Comparison of ENCODE assay signal across 9 cellular contexts in genomic region chrX:16023790-16024734, GRCh38.
A peak's percentile ranks its signal among the peaks of the same experiment; 100 is the strongest.
DNase-seq lines count a peak whose midpoint lies in the region; ATAC-seq and TF ChIP-seq lines count a peak whose summit lies in the region.
"Had no signal": no experiment of that assay in that cellular context is flagged by ENCODE, and none has a peak within 500 bp of the region (broad histone marks: within the 10 kb centered on the region; RNA-seq: fewer than 3 reads in every experiment).

No MANE protein-coding gene starts in this region.

- ATAC-seq in GM18505 (IDR thresholded peaks at IDR 0.05; ENCODE audit: unreplicated experiment) (peak; percentile 98), GM21786 (IDR thresholded peaks at IDR 0.05; ENCODE audit: unreplicated experiment) (peak; percentile 97), IMR-90 (ENCODE audit: low read depth) (peak; percentile 64), heart left ventricle (no peak)
- ATAC-seq in effector memory CD8-positive, alpha-beta T cell (replicated peaks), result no peak

- H4K5ac ChIP-seq in IMR-90 (ENCODE audit: low read depth, low read length), result peak overlapping the region; percentile 54; the same call in 1 of the 2 replicates

- no peak overlapping the region for H2AFZ ChIP-seq in IMR-90 (replicated peaks; ENCODE audit: low read length, poor library complexity)

- H3K9me3 ChIP-seq in IMR-90 (ENCODE audit: control insufficient read depth, insufficient read depth, low read length) (no peaks in the 10 kb centered on the region), heart left ventricle (no peaks in the 10 kb centered on the region)

- H3K36me3 Mint-ChIP-seq in effector memory CD8-positive, alpha-beta T cell (ENCODE audit: insufficient read depth), result no peaks in the 10 kb centered on the region
- H3K36me3 Mint-ChIP-seq in immature natural killer cell, result peaks cover 0 to 3% (median 0%) of the 10 kb centered on the region in 3 donors

- dilution Hi-C loops in IMR-90 (cut with HindIII; ENCODE audit: low sequenced_read_pairs, unreplicated experiment), result no loop called here

- H3K9ac ChIP-seq in IMR-90 (ENCODE audit: low read depth, low read length), result no peak overlapping the region
- H3K9ac ChIP-seq: KMS-11 had no signal

- no peak overlapping the region for H3K4me3 Mint-ChIP-seq in effector memory CD8-positive, alpha-beta T cell
- H3K4me3 Mint-ChIP-seq in immature natural killer cell, result no peak overlapping the region

- TF ChIP-seq POLR2A in GM18505 (IDR thresholded peaks at IDR 0.05; ENCODE audit: borderline replicate concordance, extremely low read depth, insufficient read depth, insufficient read length), result no peak
- TF ChIP-seq POLR2A in IMR-90 (IDR thresholded peaks at IDR 0.05; ENCODE audit: low read depth, low read length), result no peak
- no peak for TF ChIP-seq POLR2A in heart left ventricle (IDR thresholded peaks at IDR 0.05)

- no peak for TF ChIP-seq RAD21 in IMR-90 (IDR thresholded peaks at IDR 0.05; ENCODE audit: low read length)

- 0 out of 2 replicates have a peak overlapping the region, but pooled peaks have one; percentile 53 for H4K91ac ChIP-seq in IMR-90 (ENCODE audit: insufficient read depth, low read depth, low read length)

- H3K23ac ChIP-seq in IMR-90 (ENCODE audit: low read depth, low read length), result peak overlapping the region; percentile 20; the same call in 1 of the 2 replicates

- H3K4me2 ChIP-seq in IMR-90 (ENCODE audit: low read depth, low read length), result peak overlapping the region; percentile 38; the same call in 1 of the 2 replicates
- H3K4me2 ChIP-seq: KMS-11 had no signal

- no peaks in the 10 kb centered on the region for H4K20me1 ChIP-seq in IMR-90 (ENCODE audit: insufficient read depth, low read length)

- peak overlapping the region; percentile 93 for H2BK20ac ChIP-seq in IMR-90 (ENCODE audit: low read depth, low read length)

- H2AK9ac ChIP-seq in IMR-90 (replicated peaks; ENCODE audit: low read depth, low read length, poor library complexity), result no peak overlapping the region

- H3K27ac Mint-ChIP-seq in effector memory CD8-positive, alpha-beta T cell, result no peak overlapping the region
- no peak overlapping the region for H3K27ac Mint-ChIP-seq in immature natural killer cell

- H2BK120ac ChIP-seq in IMR-90 (ENCODE audit: low read depth, low read length), result peak overlapping the region; percentile 89

- DNase-seq in IMR-90, result peak; percentile 58
- DNase-seq in kidney tubule cell (ENCODE audit: low spot score), result peak; percentile 99
- DNase-seq in effector memory CD8-positive, alpha-beta T cell, result no peak
- no peak for DNase-seq in heart left ventricle
- no peak for DNase-seq in NCI-H1417 (lab: John Stamatoyannopoulos, UW)
- DNase-seq in immature natural killer cell, result no peak

- no peak overlapping the region for H3K56ac ChIP-seq in IMR-90 (ENCODE audit: extremely low read depth, insufficient read depth, low read length)

- no TSS peak for BruUV-seq in IMR-90 (replicated peaks; lab: Mats Ljungman, UMichigan)

- peak overlapping the region; percentile 85; the same call in 1 of the 3 replicates for H2BK15ac ChIP-seq in IMR-90 (ENCODE audit: low read depth, low read length)

- no CpG with 5 or more reads among the region's 9 CpGs for WGBS in IMR-90 (ENCODE audit: extremely low coverage in 2 of 2, insufficient read length in 1 of 2), 2 experiments
- 70 to 81% (median 77%) methylated on average over 9 of the region's 9 CpGs for WGBS in heart left ventricle, 4 donors

- H2AK5ac ChIP-seq in IMR-90 (ENCODE audit: low read depth, low read length), result peak overlapping the region; percentile 60

- POLR2A ChIA-PET in IMR-90 (lab: Charles Lee; ENCODE audit: unreplicated experiment), result interaction anchor here (1.0 kb wide), 1 partner anchor 9 kb away, joined by 3 read pairs; no protein-coding TSS in a partner anchor

- H3K27me3 ChIP-seq in IMR-90 (ENCODE audit: control insufficient read depth, insufficient read depth, low read length) (no peaks in the 10 kb centered on the region), heart left ventricle (peaks cover 0 to 20% (median 0%) of the 10 kb centered on the region in 9 donors)

- H2BK5ac ChIP-seq in IMR-90 (ENCODE audit: low read depth, low read length, poor library complexity, severe bottlenecking), result peak overlapping the region; percentile 75

- no peak for TF ChIP-seq CTCF in IMR-90 (conservative IDR thresholded peaks at IDR 0.05; ENCODE audit: low read depth, low read length)
- no peak for TF ChIP-seq CTCF in heart left ventricle (IDR thresholded peaks at IDR 0.05)

- H3K4me3 ChIP-seq in IMR-90 (ENCODE audit: insufficient read depth, low read depth, low read length), result no peak overlapping the region
- H3K4me3 ChIP-seq in heart left ventricle, result no peak overlapping the region

- H4K8ac ChIP-seq in IMR-90 (ENCODE audit: low read depth in 2 of 2, low read length in 2 of 2), result no peak overlapping the region

- CTCF ChIA-PET in IMR-90 (lab: Yijun Ruan, JAX), result interaction anchor here (0.8 to 1.2 kb wide), 2 partner anchors 9 to 414 kb away, joined by 3 to 4 read pairs; no protein-coding TSS in a partner anchor

- H3K18ac ChIP-seq in IMR-90 (ENCODE audit: low read depth, low read length), result peak overlapping the region; percentile 68; the same call in 1 of the 2 replicates

- H3K4ac ChIP-seq in IMR-90 (ENCODE audit: low read depth, low read length), result peak overlapping the region; percentile 75; the same call in 1 of the 2 replicates

- peak overlapping the region; percentile 63 for H3K14ac ChIP-seq in IMR-90 (replicated peaks; ENCODE audit: low read depth, low read length)

- intact Hi-C loops in IMR-90 (cut with micrococcal nuclease) (no loop called here), heart left ventricle (cut with DNase I) (no loop called here)

- peaks cover 17 to 24% of the 10 kb centered on the region in 2 donors for H3K27me3 Mint-ChIP-seq in effector memory CD8-positive, alpha-beta T cell
- H3K27me3 Mint-ChIP-seq in immature natural killer cell (ENCODE audit: low read depth in 3 of 3), result peaks cover 1 to 4% (median 4%) of the 10 kb centered on the region in 3 donors

- H3K4me1 Mint-ChIP-seq in effector memory CD8-positive, alpha-beta T cell (ENCODE audit: low read depth in 2 of 2), result no peaks in the 10 kb centered on the region
- H3K4me1 Mint-ChIP-seq in immature natural killer cell, result no peaks in the 10 kb centered on the region

- H3K4me1 ChIP-seq in IMR-90 (ENCODE audit: control insufficient read depth, insufficient read depth, low read length), result peaks cover 2% of the 10 kb centered on the region; the same call in 1 of the 2 replicates
- no peaks in the 10 kb centered on the region for H3K4me1 ChIP-seq in heart left ventricle

- H3K79me1 ChIP-seq in IMR-90 (ENCODE audit: low read depth in 1 of 2, low read length in 2 of 2), result no peaks in the 10 kb centered on the region

- H3K9me1 ChIP-seq in IMR-90 (ENCODE audit: insufficient read depth, low read length), result peaks cover 6% of the 10 kb centered on the region; the same call in 1 of the 2 replicates

- H3K27ac ChIP-seq in IMR-90 (ENCODE audit: insufficient read depth, low read length) (no peak overlapping the region), heart left ventricle (no peak overlapping the region)
- H3K27ac ChIP-seq: KMS-11 had no signal

- in situ Hi-C loops in IMR-90 (cut with MboI; ENCODE audit: low sequenced_read_pairs), result no loop called here

- no peaks in the 10 kb centered on the region for H3K9me3 Mint-ChIP-seq in effector memory CD8-positive, alpha-beta T cell
- no peaks in the 10 kb centered on the region for H3K9me3 Mint-ChIP-seq in immature natural killer cell

- H3K36me3 ChIP-seq in IMR-90 (ENCODE audit: control insufficient read depth, insufficient read depth, low read length), result no peaks in the 10 kb centered on the region
- no peaks in the 10 kb centered on the region for H3K36me3 ChIP-seq in heart left ventricle

TF ChIP-seq in IMR-90, 13 proteins besides CTCF, POLR2A, EP300 and RAD21:
- TF ChIP-seq BHLHE40 (IDR thresholded peaks at IDR 0.05; ENCODE audit: low read depth, low read length) (no peak), NFE2L2 (IDR thresholded peaks at IDR 0.05; ENCODE audit: low read depth, low read length) (peak; percentile 65)

Comparison
In these comparisons a context has a peak if more than half of its experiments do, and no peak if none do; other contexts are left out.
1. ATAC-seq: peak in GM18505 (single experiment), GM21786 (single experiment) and IMR-90 (single experiment); none in effector memory CD8-positive, alpha-beta T cell (single experiment) and heart left ventricle (0 of 4).
2. DNase-seq: peak in IMR-90 (single experiment) and kidney tubule cell (single experiment); none in effector memory CD8-positive, alpha-beta T cell (0 of 3), heart left ventricle (0 of 5), NCI-H1417 (0 of 3) and immature natural killer cell (0 of 3).